Comparison of ENCODE assay signal across 9 cellular contexts in genomic region chr16:19138601-19139000, GRCh38. TPM values are rescaled to one million over a fixed set of nuclear protein-coding genes. Genes with fewer than 3 reads are reported as not detected.
DNase-seq lines count a peak whose midpoint lies in the region; TF ChIP-seq lines count a peak whose summit lies in the region.
"Had no signal": no experiment of that assay in that cellular context is flagged by ENCODE, and none has a peak within 500 bp of the region (broad histone marks: within the 10 kb centered on the region; RNA-seq: fewer than 3 reads in every experiment).

No MANE protein-coding gene starts in this region.

- H4K91ac ChIP-seq in neuronal stem cell (ENCODE audit: low read depth, low read length, poor library complexity), result no peak overlapping the region

- peak overlapping the region; percentile 83 for H2AFZ ChIP-seq in neuronal stem cell (ENCODE audit: low read length)

- peaks cover 19% of the 10 kb centered on the region for H3K27me3 Mint-ChIP-seq in activated naive CD8-positive, alpha-beta T cell treated with anti-CD3 and anti-CD28 coated beads for 36 hours

- no peak overlapping the region for H2BK5ac ChIP-seq in neuronal stem cell (ENCODE audit: low read length)

- H2BK15ac ChIP-seq in neuronal stem cell (ENCODE audit: low read length), result no peak overlapping the region

- no peak overlapping the region for H3K9ac ChIP-seq in neuronal stem cell (ENCODE audit: low read depth, low read length, poor library complexity)
- H3K9ac ChIP-seq: KMS-11 had no signal

- H3K79me1 ChIP-seq in neuronal stem cell (ENCODE audit: low read depth, low read length), result no peaks in the 10 kb centered on the region

- H3K9me3 Mint-ChIP-seq in activated naive CD8-positive, alpha-beta T cell treated with anti-CD3 and anti-CD28 coated beads for 36 hours, result no peaks in the 10 kb centered on the region

- no peak overlapping the region for H3K4me2 ChIP-seq in neuronal stem cell (ENCODE audit: insufficient read depth, low read length, poor library complexity, severe bottlenecking)
- H3K4me2 ChIP-seq: KMS-11 had no signal

- no peak overlapping the region for H3K18ac ChIP-seq in neuronal stem cell (ENCODE audit: low read length)

- H3K4me1 ChIP-seq in neuronal stem cell (ENCODE audit: control insufficient read depth in 2 of 2, insufficient read depth in 1 of 2, low read depth in 1 of 2, low read length in 2 of 2), result peaks cover 0 to 4% of the 10 kb centered on the region in 2 donors
- H3K4me1 ChIP-seq in effector memory CD4-positive, alpha-beta T cell (ENCODE audit: control insufficient read depth, insufficient read depth, low read length, poor library complexity, severe bottlenecking), result no peaks in the 10 kb centered on the region

- H3K9me3 ChIP-seq in neuronal stem cell (replicated peaks in 1 of 2; ENCODE audit: control insufficient read depth in 2 of 2, insufficient read depth in 1 of 2, low read depth in 1 of 2, low read length in 2 of 2), result no peaks in the 10 kb centered on the region
- no peaks in the 10 kb centered on the region for H3K9me3 ChIP-seq in effector memory CD4-positive, alpha-beta T cell (ENCODE audit: control insufficient read depth, low read length)

- peak; percentile 81 for DNase-seq in DMS 273 (lab: John Stamatoyannopoulos, UW; ENCODE audit: unreplicated experiment)
- DNase-seq in NCI-H345 (lab: John Stamatoyannopoulos, UW), result peak; percentile 80
- DNase-seq in epithelial cell of prostate (ENCODE audit: low read depth, low spot score), result no peak
- no peak for DNase-seq in neuronal stem cell (ENCODE audit: low spot score)
- no peak for DNase-seq in effector memory CD4-positive, alpha-beta T cell
- no peak for DNase-seq in kidney glomerular epithelial cell (lab: John Stamatoyannopoulos, UW)
- no peak for DNase-seq in GM10266 (ENCODE audit: extremely low spot score)
- DNase-seq in activated naive CD8-positive, alpha-beta T cell treated with anti-CD3 and anti-CD28 coated beads for 36 hours, result no peak

- no peak overlapping the region for H2BK12ac ChIP-seq in neuronal stem cell (ENCODE audit: low read length)

- H3K4ac ChIP-seq in neuronal stem cell (ENCODE audit: low read length), result no peak overlapping the region

- no peak overlapping the region for H2AK5ac ChIP-seq in neuronal stem cell (ENCODE audit: low read depth, low read length)

- peaks cover 0 to 2% (median 0%) of the 10 kb centered on the region in 3 experiments for H3K27me3 ChIP-seq in neuronal stem cell (ENCODE audit: control insufficient read depth in 3 of 3, insufficient read depth in 3 of 3, low read depth in 1 of 3, low read length in 3 of 3)
- no peaks in the 10 kb centered on the region for H3K27me3 ChIP-seq in effector memory CD4-positive, alpha-beta T cell (replicated peaks; ENCODE audit: control insufficient read depth, insufficient read depth, low read length, poor library complexity, severe bottlenecking)

- H3K27ac Mint-ChIP-seq in activated naive CD8-positive, alpha-beta T cell treated with anti-CD3 and anti-CD28 coated beads for 36 hours, result no peak overlapping the region

- no peaks in the 10 kb centered on the region for H3K36me3 Mint-ChIP-seq in activated naive CD8-positive, alpha-beta T cell treated with anti-CD3 and anti-CD28 coated beads for 36 hours

- peak overlapping the region; percentile 74 for H3K27ac ChIP-seq in epithelial cell of prostate
- H3K27ac ChIP-seq in neuronal stem cell (replicated peaks; ENCODE audit: low read length), result no peak overlapping the region
- no peak overlapping the region for H3K27ac ChIP-seq in effector memory CD4-positive, alpha-beta T cell (ENCODE audit: insufficient read depth, low read length, poor library complexity, severe bottlenecking)
- H3K27ac ChIP-seq: KMS-11 had no signal

- no peak overlapping the region for H4K8ac ChIP-seq in neuronal stem cell (ENCODE audit: low read depth, low read length)

- H3K23ac ChIP-seq in neuronal stem cell (ENCODE audit: low read depth, low read length, poor library complexity), result no peak overlapping the region

- no peak overlapping the region for H3K4me3 Mint-ChIP-seq in activated naive CD8-positive, alpha-beta T cell treated with anti-CD3 and anti-CD28 coated beads for 36 hours

- WGBS in neuronal stem cell (ENCODE audit: extremely low coverage in 2 of 2, insufficient read length in 2 of 2, insufficient replicate concordance in 1 of 2), 2 donors, result no CpG with 5 or more reads among the region's 4 CpGs

- H3K4me1 Mint-ChIP-seq in activated naive CD8-positive, alpha-beta T cell treated with anti-CD3 and anti-CD28 coated beads for 36 hours, result no peaks in the 10 kb centered on the region

- no peak overlapping the region for H3K14ac ChIP-seq in neuronal stem cell (ENCODE audit: low read length)

- H3K36me3 ChIP-seq in neuronal stem cell (replicated peaks in 1 of 2; ENCODE audit: control insufficient read depth in 2 of 2, insufficient read depth in 2 of 2, low read length in 2 of 2), result no peaks in the 10 kb centered on the region
- no peaks in the 10 kb centered on the region for H3K36me3 ChIP-seq in effector memory CD4-positive, alpha-beta T cell (ENCODE audit: control insufficient read depth, insufficient read depth, low read length)

- H3K4me3 ChIP-seq in neuronal stem cell (ENCODE audit: low read length in 2 of 2), result no peak overlapping the region
- no peak overlapping the region for H3K4me3 ChIP-seq in effector memory CD4-positive, alpha-beta T cell (ENCODE audit: insufficient read depth, low read depth, low read length, poor library complexity, severe bottlenecking)

- H2BK120ac ChIP-seq in neuronal stem cell (ENCODE audit: low read depth, low read length), result no peak overlapping the region

- no peak for TF ChIP-seq CTCF in GM10266 (IDR thresholded peaks at IDR 0.05; ENCODE audit: control insufficient read depth, insufficient read depth, low read depth, missing control alignments)

RNA-seq across cellular contexts. Expression of gene ITPRIPL2, which starts 24.8 kb away (rescaled TPM):
- 3.2 TPM for polyA plus RNA-seq in neuronal stem cell (2013, experiment 1 of 2)
- polyA plus RNA-seq in neuronal stem cell (2013, experiment 2 of 2), result 3.5 TPM
- under 1 TPM; 0.35 to 0.38 TPM for total RNA-seq in activated naive CD8-positive, alpha-beta T cell treated with anti-CD3 and anti-CD28 coated beads for 36 hours

RNA-seq across cellular contexts. Expression of gene SYT17, which starts 29.4 kb away (rescaled TPM):
- polyA plus RNA-seq in neuronal stem cell (2013, experiment 1 of 2), result 19.4 TPM
- 21.3 TPM for polyA plus RNA-seq in neuronal stem cell (2013, experiment 2 of 2)
- under 1 TPM in 1 of 2 experiments, not detected in 1; 0.14 TPM for total RNA-seq in activated naive CD8-positive, alpha-beta T cell treated with anti-CD3 and anti-CD28 coated beads for 36 hours

Comparison
In these comparisons a context has a peak if more than half of its experiments do, and no peak if none do; other contexts are left out.
1. DNase-seq: peak in DMS 273 (single experiment) and NCI-H345 (single experiment); none in epithelial cell of prostate (single experiment), neuronal stem cell (single experiment), effector memory CD4-positive, alpha-beta T cell (0 of 3), kidney glomerular epithelial cell (single experiment), GM10266 (single experiment) and activated naive CD8-positive, alpha-beta T cell treated with anti-CD3 and anti-CD28 coated beads for 36 hours (single experiment).